Comparison of ENCODE assay signal across 12 cellular contexts in the genomic region with DNA sequence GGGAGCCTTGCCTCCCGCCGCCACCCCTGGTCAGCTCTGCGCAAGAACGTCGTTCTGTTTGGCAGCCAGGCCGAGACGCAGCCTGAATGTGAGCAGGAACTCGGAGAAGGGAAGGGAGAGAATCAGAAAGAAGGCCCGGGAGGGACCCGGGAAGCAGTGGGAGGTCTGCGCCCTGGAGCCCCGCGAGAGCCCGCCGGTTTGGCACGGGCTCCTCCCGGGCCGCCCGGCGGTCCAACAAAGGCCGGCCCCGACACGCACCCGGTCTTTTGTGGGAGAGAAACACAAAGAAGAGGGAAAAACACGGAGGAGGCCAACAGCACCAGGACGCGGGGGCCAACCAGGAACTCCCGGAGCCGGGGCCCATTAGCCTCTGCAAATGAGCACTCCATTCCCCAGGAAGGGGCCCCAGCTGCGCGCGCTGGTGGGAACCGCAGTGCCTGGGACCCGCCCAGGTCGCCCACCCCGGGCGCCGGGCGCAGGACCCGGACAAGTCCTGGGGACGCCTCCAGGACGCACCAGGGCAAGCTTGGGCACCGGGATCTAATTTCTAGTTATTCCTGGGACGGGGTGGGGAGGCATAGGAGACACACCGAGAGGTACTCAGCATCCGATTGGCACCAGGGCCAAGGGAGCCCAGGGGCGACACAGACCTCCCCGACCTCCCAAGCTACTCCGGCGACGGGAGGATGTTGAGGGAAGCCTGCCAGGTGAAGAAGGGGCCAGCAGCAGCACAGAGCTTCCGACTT. TPM values are rescaled to one million over a fixed set of nuclear protein-coding genes. Genes with fewer than 3 reads are reported as not detected.
DNase-seq lines count a peak whose midpoint lies in the region; ATAC-seq lines count a peak whose summit lies in the region.
"Had no signal": no experiment of that assay in that cellular context is flagged by ENCODE, and none has a peak within 500 bp of the region (broad histone marks: within the 10 kb centered on the region; RNA-seq: fewer than 3 reads in every experiment).

No MANE protein-coding gene starts in this region.

- no peaks in the 10 kb centered on the region for H3K9me3 ChIP-seq in NT2/D1 (ENCODE audit: insufficient read depth, low read length)
- H3K9me3 ChIP-seq in iPS-15b (ENCODE audit: control insufficient read depth, insufficient read depth, low read length): no peaks in the 10 kb centered on the region
- no peaks in the 10 kb centered on the region for H3K9me3 ChIP-seq in skeletal muscle tissue (ENCODE audit: control insufficient read depth in 3 of 3, low read length in 3 of 3)
- H3K9me3 ChIP-seq: mucosa of descending colon, SJCRH30 had no signal

- peaks cover 17% of the 10 kb centered on the region for H3K4me1 ChIP-seq in NT2/D1 (ENCODE audit: insufficient read depth, insufficient read length)
- peaks cover 2% of the 10 kb centered on the region for H3K4me1 ChIP-seq in iPS-15b (ENCODE audit: control insufficient read depth, insufficient read depth, low read length)
- peaks cover 20 to 35% (median 29%) of the 10 kb centered on the region in 3 donors for H3K4me1 ChIP-seq in skeletal muscle tissue (ENCODE audit: control insufficient read depth in 3 of 3, insufficient read depth in 3 of 3, low read length in 3 of 3)

- no peaks in the 10 kb centered on the region for H3K9me3 Mint-ChIP-seq in activated T-cell treated with anti-CD3 and anti-CD28 coated beads, Interleukin-2, amount 50 U/mL, for 72 hours

- peak overlapping the region; percentile 69 to 77 for H3K4me3 Mint-ChIP-seq in activated T-cell treated with anti-CD3 and anti-CD28 coated beads, Interleukin-2, amount 50 U/mL, for 72 hours

- no peak for DNase-seq in activated T-cell treated with anti-CD3 and anti-CD28 coated beads, Interleukin-2, amount 50 U/mL, for 72 hours
- DNase-seq in activated T-cell treated with anti-CD3 and anti-CD28 coated beads, Interleukin-2, amount 50 U/mL, for 1 hour: no peak
- no peak for DNase-seq in NT2/D1 (ENCODE audit: low read depth, low spot score)
- DNase-seq in activated effector memory CD4-positive, alpha-beta T cell treated with Interleukin-2 at 50 U/mL for 16 hours: no peak
- DNase-seq: aorta, mucosa of descending colon, NCI-H526 treated with DMSO at 0.1 percent for 48 hours, SJCRH30 had no signal

- H3K9ac ChIP-seq in NT2/D1 (ENCODE audit: insufficient read length, low read depth) (peak overlapping the region; percentile 54), iPS-15b (ENCODE audit: low read depth, low read length) (no peak overlapping the region), skeletal muscle tissue (ENCODE audit: low read depth in 1 of 3, low read length in 3 of 3) (no peak overlapping the region)

- no peaks in the 10 kb centered on the region for H3K36me3 Mint-ChIP-seq in activated T-cell treated with anti-CD3 and anti-CD28 coated beads, Interleukin-2, amount 50 U/mL, for 72 hours (ENCODE audit: insufficient read depth in 2 of 2)

- H3K27me3 Mint-ChIP-seq in activated T-cell treated with anti-CD3 and anti-CD28 coated beads, Interleukin-2, amount 50 U/mL, for 72 hours (ENCODE audit: low read depth): peaks cover 87% of the 10 kb centered on the region

- peaks cover 51% of the 10 kb centered on the region for H3K4me1 Mint-ChIP-seq in activated T-cell treated with anti-CD3 and anti-CD28 coated beads, Interleukin-2, amount 50 U/mL, for 72 hours (ENCODE audit: low read depth)

- H3K36me3 ChIP-seq in NT2/D1 (ENCODE audit: insufficient read depth, insufficient read length, low read length) (no peaks in the 10 kb centered on the region), iPS-15b (ENCODE audit: control insufficient read depth, insufficient read depth, low read length) (no peaks in the 10 kb centered on the region), skeletal muscle tissue (ENCODE audit: control insufficient read depth in 3 of 3, insufficient read depth in 3 of 3, low read length in 3 of 3) (no peaks in the 10 kb centered on the region)

- ATAC-seq in activated T-cell treated with anti-CD3 and anti-CD28 coated beads, Interleukin-2, amount 50 U/mL, for 72 hours (replicated peaks in 1 of 2): no peak
- ATAC-seq in HG03378 (IDR thresholded peaks at IDR 0.05; ENCODE audit: unreplicated experiment) (no peak), HG03135 (IDR thresholded peaks at IDR 0.05; ENCODE audit: unreplicated experiment) (no peak)
- ATAC-seq: mucosa of descending colon had no signal

- H3K27me3 ChIP-seq in NT2/D1 (ENCODE audit: insufficient read depth, insufficient read length) (peaks cover 96% of the 10 kb centered on the region), iPS-15b (ENCODE audit: control insufficient read depth, insufficient read depth, low read length) (peaks cover 96% of the 10 kb centered on the region), skeletal muscle tissue (ENCODE audit: control insufficient read depth in 3 of 3, insufficient read depth in 3 of 3, low read length in 3 of 3) (peaks cover 86 to 97% (median 93%) of the 10 kb centered on the region in 3 donors)
- H3K27me3 ChIP-seq: SJCRH30 had no signal

- H3K4me3 ChIP-seq in NT2/D1 (ENCODE audit: insufficient read length, low read depth): peak overlapping the region; percentile 42
- peak overlapping the region; percentile 39 for H3K4me3 ChIP-seq in iPS-15b (ENCODE audit: low read depth, low read length)
- H3K4me3 ChIP-seq in skeletal muscle tissue (ENCODE audit: low read length in 3 of 3): peak overlapping the region; percentile 36 to 49 (median 48)
- H3K4me3 ChIP-seq: mucosa of descending colon, SJCRH30 had no signal

- H3K27ac Mint-ChIP-seq in activated T-cell treated with anti-CD3 and anti-CD28 coated beads, Interleukin-2, amount 50 U/mL, for 72 hours: no peak overlapping the region

- no peak overlapping the region for H3K27ac ChIP-seq in skeletal muscle tissue (ENCODE audit: low read depth, low read length)
- H3K27ac ChIP-seq: SJCRH30 had no signal

RNA-seq across cellular contexts. Expression of a gene that starts 2.7 kb away (rescaled TPM):
- total RNA-seq in activated T-cell treated with anti-CD3 and anti-CD28 coated beads, Interleukin-2, amount 50 U/mL, for 72 hours: not detected
- not detected for total RNA-seq in skeletal muscle tissue
- total RNA-seq: aorta, mucosa of descending colon had no signal

RNA-seq across cellular contexts. Expression of a gene that starts 46.9 kb away (rescaled TPM):
- total RNA-seq in activated T-cell treated with anti-CD3 and anti-CD28 coated beads, Interleukin-2, amount 50 U/mL, for 72 hours: not detected
- total RNA-seq in skeletal muscle tissue: not detected
- total RNA-seq: aorta, mucosa of descending colon had no signal
